ENCODE assay signal across 1 cellular context in the genomic region with DNA sequence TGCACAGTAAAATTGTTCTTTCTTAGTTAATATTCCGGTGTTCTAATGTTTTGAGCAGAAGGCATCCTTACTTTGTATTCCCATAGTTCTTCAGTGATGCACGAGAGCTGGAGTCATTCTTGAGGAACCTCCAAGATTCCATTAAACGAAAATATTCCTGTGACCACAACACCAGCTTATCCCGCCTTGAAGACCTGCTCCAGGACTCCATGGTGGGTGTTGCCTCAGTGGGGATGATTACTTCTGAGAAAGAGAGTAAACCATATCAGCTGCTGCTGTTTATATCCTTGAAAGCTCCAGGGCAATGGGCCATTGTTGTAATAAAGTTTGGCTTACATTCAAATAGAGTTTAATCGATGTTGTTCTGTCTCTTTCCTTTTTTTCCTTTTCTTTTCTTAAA.
TF ChIP-seq lines count a peak whose summit lies in the region.

No MANE protein-coding gene starts in this region.

TF ChIP-seq in WTC11, 78 proteins besides CTCF, POLR2A, EP300 and RAD21 (continued from another document):
- TF ChIP-seq AR (CRISPR knock-in tag; IDR thresholded peaks at IDR 0.05) (no peak), FOXP1 (CRISPR knock-in tag; IDR thresholded peaks at IDR 0.05; ENCODE audit: borderline replicate concordance) (no peak), EMX1 (CRISPR knock-in tag; IDR thresholded peaks at IDR 0.05) (no peak), MYBL2 (CRISPR knock-in tag; IDR thresholded peaks at IDR 0.05) (no peak), ELF4 (CRISPR knock-in tag; IDR thresholded peaks at IDR 0.05; ENCODE audit: low read depth) (no peak), MXD4 (CRISPR knock-in tag; IDR thresholded peaks at IDR 0.05; ENCODE audit: borderline replicate concordance) (no peak), OVOL2 (CRISPR knock-in tag; IDR thresholded peaks at IDR 0.05; ENCODE audit: borderline replicate concordance) (no peak)
